In genomic region chr13:111360452-111360851, GRCh38 we compare ENCODE assay signal across 9 cellular contexts. TPM values are rescaled to one million over a fixed set of nuclear protein-coding genes. Genes with fewer than 3 reads are reported as not detected.
"Had no signal": no experiment of that assay in that cellular context is flagged by ENCODE, and none has a peak within 500 bp of the region (broad histone marks: within the 10 kb centered on the region; RNA-seq: fewer than 3 reads in every experiment).

No MANE protein-coding gene starts in this region.

- H2AFZ ChIP-seq: GM23338 had no signal

- H3K36me3 Mint-ChIP-seq: IgD-negative memory B cell had no signal

- H3K9me3 ChIP-seq: HAP-1 had no signal

- DNase-seq: H7, HFFc6 had no signal

- H3K4me1 Mint-ChIP-seq: IgD-negative memory B cell had no signal

- ATAC-seq: HCT116, HepG2 had no signal

- H3K36me3 ChIP-seq: HAP-1 had no signal

- H3K4me3 Mint-ChIP-seq: GM23338, HFFc6, IgD-negative memory B cell had no signal

- H3K4me1 ChIP-seq: HAP-1 had no signal

- H3K9me3 Mint-ChIP-seq: GM23338, HFFc6 had no signal

- H3K27ac ChIP-seq: HL-60 had no signal

- H3K27ac Mint-ChIP-seq: HFFc6, IgD-negative memory B cell had no signal

- H3K4me3 ChIP-seq: GM23338, HAP-1 had no signal

RNA-seq across cellular contexts. Expression of gene TEX29, which starts 40.0 kb away (rescaled TPM):
- total RNA-seq: GM23338, H1, H7 had no signal
- polyA plus RNA-seq: IgD-negative memory B cell had no signal
